Comparison of ENCODE assay signal across 1 cellular context in the genomic region with DNA sequence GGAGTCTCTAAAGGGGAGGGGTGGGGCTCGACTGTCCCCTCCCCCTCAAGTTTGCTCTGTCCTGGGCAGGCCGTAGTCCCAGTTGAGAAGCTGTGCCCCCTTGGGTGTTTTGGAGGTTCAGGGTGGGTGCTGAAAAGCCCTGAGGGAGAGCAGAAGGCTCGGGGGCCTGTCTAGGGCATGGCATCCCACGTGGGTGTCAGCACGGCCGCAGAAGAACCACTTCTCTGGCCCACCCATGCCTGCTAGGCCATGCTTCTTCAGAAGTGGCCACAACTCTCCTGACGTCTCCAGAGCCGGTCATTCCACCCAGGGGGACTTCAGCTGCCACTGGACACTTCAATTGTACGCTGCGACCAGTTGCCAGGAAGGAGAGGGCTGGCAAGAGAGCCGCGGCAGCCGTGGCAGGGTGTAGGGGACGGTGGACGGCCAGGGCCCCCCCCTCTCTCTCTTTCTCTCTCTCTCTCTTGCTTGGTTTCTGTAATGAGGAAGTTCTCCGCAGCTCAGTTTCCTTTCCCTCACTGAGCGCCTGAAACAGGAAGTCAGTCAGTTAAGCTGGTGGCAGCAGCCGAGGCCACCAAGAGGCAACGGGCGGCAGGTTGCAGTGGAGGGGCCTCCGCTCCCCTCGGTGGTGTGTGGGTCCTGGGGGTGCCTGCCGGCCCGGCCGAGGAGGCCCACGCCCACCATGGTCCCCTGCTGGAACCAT.
TF ChIP-seq lines count a peak whose summit lies in the region.

A gene (plus strand): TSS at position 546 of the 703 bp plus-strand sequence. CDS start 137 bp downstream, at position 683.

TF ChIP-seq in HepG2, 621 proteins besides CTCF, POLR2A, EP300 and RAD21 (continued from another document and continues in another):
- TF ChIP-seq, protein P1, sequence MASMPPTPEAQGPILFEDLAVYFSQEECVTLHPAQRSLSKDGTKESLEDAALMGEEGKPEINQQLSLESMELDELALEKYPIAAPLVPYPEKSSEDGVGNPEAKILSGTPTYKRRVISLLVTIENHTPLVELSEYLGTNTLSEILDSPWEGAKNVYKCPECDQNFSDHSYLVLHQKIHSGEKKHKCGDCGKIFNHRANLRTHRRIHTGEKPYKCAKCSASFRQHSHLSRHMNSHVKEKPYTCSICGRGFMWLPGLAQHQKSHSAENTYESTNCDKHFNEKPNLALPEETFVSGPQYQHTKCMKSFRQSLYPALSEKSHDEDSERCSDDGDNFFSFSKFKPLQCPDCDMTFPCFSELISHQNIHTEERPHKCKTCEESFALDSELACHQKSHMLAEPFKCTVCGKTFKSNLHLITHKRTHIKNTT (CRISPR knock-in tag; IDR thresholded peaks at IDR 0.05): no peak
- TF ChIP-seq ATF7 (IDR thresholded peaks at IDR 0.05) (no peak), ATF7 (CRISPR knock-in tag; IDR thresholded peaks at IDR 0.05) (no peak), ZNF7 (CRISPR knock-in tag; IDR thresholded peaks at IDR 0.05) (no peak; the same call in 1 of the 2 replicates), BRD4 (CRISPR knock-in tag; IDR thresholded peaks at IDR 0.05) (peak; percentile 84; the same call in 1 of the 2 replicates), KAT8 (CRISPR knock-in tag; IDR thresholded peaks at IDR 0.05) (peak; percentile 62), ZNF550 (CRISPR knock-in tag; IDR thresholded peaks at IDR 0.05; ENCODE audit: borderline replicate concordance) (no peak), ZNF432 (CRISPR knock-in tag; IDR thresholded peaks at IDR 0.05; ENCODE audit: borderline replicate concordance) (no peak), NFKBIZ (CRISPR knock-in tag; IDR thresholded peaks at IDR 0.05) (0 out of 2 replicates have a peak, but pooled peaks have one; percentile 50), ZNF850 (CRISPR knock-in tag; conservative IDR thresholded peaks at IDR 0.05) (0 out of 2 replicates have a peak, but pooled peaks have one; percentile 6), DMAP1 (CRISPR knock-in tag; IDR thresholded peaks at IDR 0.05) (peak; percentile 59), SP140L (CRISPR knock-in tag; IDR thresholded peaks at IDR 0.05; ENCODE audit: borderline replicate concordance) (no peak), KLF13 (CRISPR knock-in tag; IDR thresholded peaks at IDR 0.05) (no peak), PLRG1 (conservative IDR thresholded peaks at IDR 0.05) (no peak), JARID2 (CRISPR knock-in tag; IDR thresholded peaks at IDR 0.05; ENCODE audit: insufficient replicate concordance) (peak; percentile 72), NBN (conservative IDR thresholded peaks at IDR 0.05) (no peak), PRPF4 (IDR thresholded peaks at IDR 0.05; ENCODE audit: low read depth, low read length, poor library complexity, severe bottlenecking) (no peak), ATF7-NPFF (CRISPR knock-in tag; IDR thresholded peaks at IDR 0.05; ENCODE audit: low read depth) (peak; percentile 27; the same call in 1 of the 2 replicates), THYN1 (CRISPR knock-in tag; IDR thresholded peaks at IDR 0.05; ENCODE audit: borderline replicate concordance, low read depth) (no peak), ZNF761 (CRISPR knock-in tag; conservative IDR thresholded peaks at IDR 0.05) (no peak), ZNF572 (CRISPR knock-in tag; IDR thresholded peaks at IDR 0.05) (peak; percentile 85; the same call in 1 of the 2 replicates), EZH2 (conservative IDR thresholded peaks at IDR 0.05; ENCODE audit: low read depth, low read length) (no peak), ZSCAN20 (CRISPR knock-in tag; IDR thresholded peaks at IDR 0.05; ENCODE audit: borderline replicate concordance) (no peak), ZSCAN21 (CRISPR knock-in tag; IDR thresholded peaks at IDR 0.05; ENCODE audit: borderline replicate concordance) (0 out of 2 replicates have a peak, but pooled peaks have one; percentile 34), TBP (CRISPR knock-in tag; IDR thresholded peaks at IDR 0.05) (no peak), ZNF562 (CRISPR knock-in tag; IDR thresholded peaks at IDR 0.05; ENCODE audit: borderline replicate concordance) (no peak), IKZF1 (IDR thresholded peaks at IDR 0.05) (no peak), NCOR1 (IDR thresholded peaks at IDR 0.05; ENCODE audit: borderline replicate concordance, low read length) (no peak), SOX13 (IDR thresholded peaks at IDR 0.05) (no peak), SOX13 (CRISPR knock-in tag; conservative IDR thresholded peaks at IDR 0.05 in 1 of 2, IDR thresholded peaks at IDR 0.05 in 1 of 2) (no peak), HOXA5 (CRISPR knock-in tag; IDR thresholded peaks at IDR 0.05) (peak; percentile 64; the same call in 1 of the 2 replicates), RNF2 (conservative IDR thresholded peaks at IDR 0.05; ENCODE audit: low read depth) (no peak)
- TF ChIP-seq, protein P2, sequence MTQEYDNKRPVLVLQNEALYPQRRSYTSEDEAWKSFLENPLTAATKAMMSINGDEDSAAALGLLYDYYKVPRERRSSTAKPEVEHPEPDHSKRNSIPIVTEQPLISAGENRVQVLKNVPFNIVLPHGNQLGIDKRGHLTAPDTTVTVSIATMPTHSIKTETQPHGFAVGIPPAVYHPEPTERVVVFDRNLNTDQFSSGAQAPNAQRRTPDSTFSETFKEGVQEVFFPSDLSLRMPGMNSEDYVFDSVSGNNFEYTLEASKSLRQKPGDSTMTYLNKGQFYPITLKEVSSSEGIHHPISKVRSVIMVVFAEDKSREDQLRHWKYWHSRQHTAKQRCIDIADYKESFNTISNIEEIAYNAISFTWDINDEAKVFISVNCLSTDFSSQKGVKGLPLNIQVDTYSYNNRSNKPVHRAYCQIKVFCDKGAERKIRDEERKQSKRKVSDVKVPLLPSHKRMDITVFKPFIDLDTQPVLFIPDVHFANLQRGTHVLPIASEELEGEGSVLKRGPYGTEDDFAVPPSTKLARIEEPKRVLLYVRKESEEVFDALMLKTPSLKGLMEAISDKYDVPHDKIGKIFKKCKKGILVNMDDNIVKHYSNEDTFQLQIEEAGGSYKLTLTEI (CRISPR knock-in tag; conservative IDR thresholded peaks at IDR 0.05): no peak
- TF ChIP-seq, protein P3, sequence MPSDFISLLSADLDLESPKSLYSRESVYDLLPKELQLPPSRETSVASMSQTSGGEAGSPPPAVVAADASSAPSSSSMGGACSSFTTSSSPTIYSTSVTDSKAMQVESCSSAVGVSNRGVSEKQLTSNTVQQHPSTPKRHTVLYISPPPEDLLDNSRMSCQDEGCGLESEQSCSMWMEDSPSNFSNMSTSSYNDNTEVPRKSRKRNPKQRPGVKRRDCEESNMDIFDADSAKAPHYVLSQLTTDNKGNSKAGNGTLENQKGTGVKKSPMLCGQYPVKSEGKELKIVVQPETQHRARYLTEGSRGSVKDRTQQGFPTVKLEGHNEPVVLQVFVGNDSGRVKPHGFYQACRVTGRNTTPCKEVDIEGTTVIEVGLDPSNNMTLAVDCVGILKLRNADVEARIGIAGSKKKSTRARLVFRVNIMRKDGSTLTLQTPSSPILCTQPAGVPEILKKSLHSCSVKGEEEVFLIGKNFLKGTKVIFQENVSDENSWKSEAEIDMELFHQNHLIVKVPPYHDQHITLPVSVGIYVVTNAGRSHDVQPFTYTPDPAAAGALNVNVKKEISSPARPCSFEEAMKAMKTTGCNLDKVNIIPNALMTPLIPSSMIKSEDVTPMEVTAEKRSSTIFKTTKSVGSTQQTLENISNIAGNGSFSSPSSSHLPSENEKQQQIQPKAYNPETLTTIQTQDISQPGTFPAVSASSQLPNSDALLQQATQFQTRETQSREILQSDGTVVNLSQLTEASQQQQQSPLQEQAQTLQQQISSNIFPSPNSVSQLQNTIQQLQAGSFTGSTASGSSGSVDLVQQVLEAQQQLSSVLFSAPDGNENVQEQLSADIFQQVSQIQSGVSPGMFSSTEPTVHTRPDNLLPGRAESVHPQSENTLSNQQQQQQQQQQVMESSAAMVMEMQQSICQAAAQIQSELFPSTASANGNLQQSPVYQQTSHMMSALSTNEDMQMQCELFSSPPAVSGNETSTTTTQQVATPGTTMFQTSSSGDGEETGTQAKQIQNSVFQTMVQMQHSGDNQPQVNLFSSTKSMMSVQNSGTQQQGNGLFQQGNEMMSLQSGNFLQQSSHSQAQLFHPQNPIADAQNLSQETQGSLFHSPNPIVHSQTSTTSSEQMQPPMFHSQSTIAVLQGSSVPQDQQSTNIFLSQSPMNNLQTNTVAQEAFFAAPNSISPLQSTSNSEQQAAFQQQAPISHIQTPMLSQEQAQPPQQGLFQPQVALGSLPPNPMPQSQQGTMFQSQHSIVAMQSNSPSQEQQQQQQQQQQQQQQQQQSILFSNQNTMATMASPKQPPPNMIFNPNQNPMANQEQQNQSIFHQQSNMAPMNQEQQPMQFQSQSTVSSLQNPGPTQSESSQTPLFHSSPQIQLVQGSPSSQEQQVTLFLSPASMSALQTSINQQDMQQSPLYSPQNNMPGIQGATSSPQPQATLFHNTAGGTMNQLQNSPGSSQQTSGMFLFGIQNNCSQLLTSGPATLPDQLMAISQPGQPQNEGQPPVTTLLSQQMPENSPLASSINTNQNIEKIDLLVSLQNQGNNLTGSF (CRISPR knock-in tag; IDR thresholded peaks at IDR 0.05): no peak; the same call in 1 of the 2 replicates
- TF ChIP-seq, protein P4, sequence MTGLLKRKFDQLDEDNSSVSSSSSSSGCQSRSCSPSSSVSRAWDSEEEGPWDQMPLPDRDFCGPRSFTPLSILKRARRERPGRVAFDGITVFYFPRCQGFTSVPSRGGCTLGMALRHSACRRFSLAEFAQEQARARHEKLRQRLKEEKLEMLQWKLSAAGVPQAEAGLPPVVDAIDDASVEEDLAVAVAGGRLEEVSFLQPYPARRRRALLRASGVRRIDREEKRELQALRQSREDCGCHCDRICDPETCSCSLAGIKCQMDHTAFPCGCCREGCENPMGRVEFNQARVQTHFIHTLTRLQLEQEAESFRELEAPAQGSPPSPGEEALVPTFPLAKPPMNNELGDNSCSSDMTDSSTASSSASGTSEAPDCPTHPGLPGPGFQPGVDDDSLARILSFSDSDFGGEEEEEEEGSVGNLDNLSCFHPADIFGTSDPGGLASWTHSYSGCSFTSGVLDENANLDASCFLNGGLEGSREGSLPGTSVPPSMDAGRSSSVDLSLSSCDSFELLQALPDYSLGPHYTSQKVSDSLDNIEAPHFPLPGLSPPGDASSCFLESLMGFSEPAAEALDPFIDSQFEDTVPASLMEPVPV (CRISPR knock-in tag; IDR thresholded peaks at IDR 0.05): no peak; the same call in 1 of the 2 replicates
- TF ChIP-seq, protein P5, sequence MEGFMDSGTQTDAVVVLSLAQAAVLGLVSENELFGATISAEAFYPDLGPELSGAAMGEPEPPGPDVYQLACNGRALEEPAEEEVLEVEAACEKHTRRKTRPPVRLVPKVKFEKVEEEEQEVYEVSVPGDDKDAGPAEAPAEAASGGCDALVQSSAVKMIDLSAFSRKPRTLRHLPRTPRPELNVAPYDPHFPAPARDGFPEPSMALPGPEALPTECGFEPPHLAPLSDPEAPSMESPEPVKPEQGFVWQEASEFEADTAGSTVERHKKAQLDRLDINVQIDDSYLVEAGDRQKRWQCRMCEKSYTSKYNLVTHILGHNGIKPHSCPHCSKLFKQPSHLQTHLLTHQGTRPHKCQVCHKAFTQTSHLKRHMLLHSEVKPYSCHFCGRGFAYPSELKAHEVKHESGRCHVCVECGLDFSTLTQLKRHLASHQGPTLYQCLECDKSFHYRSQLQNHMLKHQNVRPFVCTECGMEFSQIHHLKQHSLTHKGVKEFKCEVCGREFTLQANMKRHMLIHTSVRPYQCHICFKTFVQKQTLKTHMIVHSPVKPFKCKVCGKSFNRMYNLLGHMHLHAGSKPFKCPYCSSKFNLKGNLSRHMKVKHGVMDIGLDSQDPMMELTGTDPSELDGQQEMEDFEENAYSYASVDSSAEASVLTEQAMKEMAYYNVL (CRISPR knock-in tag; IDR thresholded peaks at IDR 0.05; ENCODE audit: borderline replicate concordance): no peak
- TF ChIP-seq, protein P6, sequence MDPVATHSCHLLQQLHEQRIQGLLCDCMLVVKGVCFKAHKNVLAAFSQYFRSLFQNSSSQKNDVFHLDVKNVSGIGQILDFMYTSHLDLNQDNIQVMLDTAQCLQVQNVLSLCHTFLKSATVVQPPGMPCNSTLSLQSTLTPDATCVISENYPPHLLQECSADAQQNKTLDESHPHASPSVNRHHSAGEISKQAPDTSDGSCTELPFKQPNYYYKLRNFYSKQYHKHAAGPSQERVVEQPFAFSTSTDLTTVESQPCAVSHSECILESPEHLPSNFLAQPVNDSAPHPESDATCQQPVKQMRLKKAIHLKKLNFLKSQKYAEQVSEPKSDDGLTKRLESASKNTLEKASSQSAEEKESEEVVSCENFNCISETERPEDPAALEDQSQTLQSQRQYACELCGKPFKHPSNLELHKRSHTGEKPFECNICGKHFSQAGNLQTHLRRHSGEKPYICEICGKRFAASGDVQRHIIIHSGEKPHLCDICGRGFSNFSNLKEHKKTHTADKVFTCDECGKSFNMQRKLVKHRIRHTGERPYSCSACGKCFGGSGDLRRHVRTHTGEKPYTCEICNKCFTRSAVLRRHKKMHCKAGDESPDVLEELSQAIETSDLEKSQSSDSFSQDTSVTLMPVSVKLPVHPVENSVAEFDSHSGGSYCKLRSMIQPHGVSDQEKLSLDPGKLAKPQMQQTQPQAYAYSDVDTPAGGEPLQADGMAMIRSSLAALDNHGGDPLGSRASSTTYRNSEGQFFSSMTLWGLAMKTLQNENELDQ (CRISPR knock-in tag; IDR thresholded peaks at IDR 0.05; ENCODE audit: borderline replicate concordance): no peak
- TF ChIP-seq, protein P7, sequence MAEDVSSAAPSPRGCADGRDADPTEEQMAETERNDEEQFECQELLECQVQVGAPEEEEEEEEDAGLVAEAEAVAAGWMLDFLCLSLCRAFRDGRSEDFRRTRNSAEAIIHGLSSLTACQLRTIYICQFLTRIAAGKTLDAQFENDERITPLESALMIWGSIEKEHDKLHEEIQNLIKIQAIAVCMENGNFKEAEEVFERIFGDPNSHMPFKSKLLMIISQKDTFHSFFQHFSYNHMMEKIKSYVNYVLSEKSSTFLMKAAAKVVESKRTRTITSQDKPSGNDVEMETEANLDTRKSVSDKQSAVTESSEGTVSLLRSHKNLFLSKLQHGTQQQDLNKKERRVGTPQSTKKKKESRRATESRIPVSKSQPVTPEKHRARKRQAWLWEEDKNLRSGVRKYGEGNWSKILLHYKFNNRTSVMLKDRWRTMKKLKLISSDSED (CRISPR knock-in tag; IDR thresholded peaks at IDR 0.05): no peak
- TF ChIP-seq, protein P8, sequence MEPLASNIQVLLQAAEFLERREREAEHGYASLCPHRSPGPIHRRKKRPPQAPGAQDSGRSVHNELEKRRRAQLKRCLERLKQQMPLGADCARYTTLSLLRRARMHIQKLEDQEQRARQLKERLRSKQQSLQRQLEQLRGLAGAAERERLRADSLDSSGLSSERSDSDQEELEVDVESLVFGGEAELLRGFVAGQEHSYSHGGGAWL (CRISPR knock-in tag; IDR thresholded peaks at IDR 0.05): peak; percentile 16; the same call in 1 of the 2 replicates
